In genomic region chrX:72713599-72714444, GRCh38 we compare ENCODE assay signal across 8 cellular contexts. TPM values are rescaled to one million over a fixed set of nuclear protein-coding genes. Genes with fewer than 3 reads are reported as not detected.
DNase-seq lines count a peak whose midpoint lies in the region; ATAC-seq, FAIRE-seq and TF ChIP-seq lines count a peak whose summit lies in the region.
"Not testable (repeated sequence)": the region's sequence is repeated elsewhere in the genome, so short reads cannot be mapped to it uniquely, and the experiment has no call there.

TSS of gene PHKA1 (minus strand) at chrX:72714306. CDS start at chrX:72713880, 426 bp downstream.

- CTCF ChIA-PET in A549 (lab: Yijun Ruan, JAX), result interaction anchor here (1.3 kb wide), 1 partner anchor 135 kb away, joined by 3 read pairs; no protein-coding TSS in a partner anchor

- POLR2A ChIA-PET in A549 (lab: Yijun Ruan, JAX), result interaction anchor here (0.6 to 1.2 kb wide), 3 partner anchors 17 to 436 kb away, joined by 3 to 6 read pairs (median 3); partner anchors contain the start of gene RPS4X

- not testable (repeated sequence) for H3K4me1 ChIP-seq in A549; liver (ENCODE audit: control insufficient read depth in 4 of 4, insufficient read depth in 4 of 4, low read length in 3 of 4); spleen
- peaks cover 11% of the 10 kb centered on the region for H3K4me1 ChIP-seq in KMS-11 (ENCODE audit: low read depth, poor library complexity, severe bottlenecking)

- H3K4me3 ChIP-seq in A549 (peak within 1 kb of the TSS; percentile 75), liver (ENCODE audit: low read depth in 1 of 3, low read length in 3 of 3) (peak within 1 kb of the TSS; percentile 45 to 52 (median 49)), spleen (peak within 1 kb of the TSS; percentile 9 to 68 (median 37))
- H3K4me3 ChIP-seq in KMS-11 (IDR thresholded peaks at IDR 0.05; ENCODE audit: insufficient read depth, low read depth, low read length), result not testable (repeated sequence)

- not testable (repeated sequence) for TF ChIP-seq EP300 in A549 (IDR thresholded peaks at IDR 0.05)

- TF ChIP-seq RAD21 in A549 (conservative IDR thresholded peaks at IDR 0.05 in 1 of 2, IDR thresholded peaks at IDR 0.05 in 1 of 2); liver (IDR thresholded peaks at IDR 0.05): not testable (repeated sequence)

- H3K27me3 Mint-ChIP-seq in activated T-helper 17 cell treated with anti-CD3 and anti-CD28 coated beads, Interleukin-2, amount 50 U/mL, for 72 hours, result not testable (repeated sequence)

- ATAC-seq in A549 (peak; percentile 90 to 92), GM18868 (IDR thresholded peaks at IDR 0.05; ENCODE audit: unreplicated experiment) (peak; percentile 73)
- peak; percentile 83 for ATAC-seq in activated T-helper 17 cell treated with anti-CD3 and anti-CD28 coated beads, Interleukin-2, amount 50 U/mL, for 72 hours (replicated peaks)

- not testable (repeated sequence) for H3K27me3 ChIP-seq in KMS-11 (ENCODE audit: insufficient read depth, low read depth); liver (ENCODE audit: control insufficient read depth in 4 of 4, insufficient read depth in 4 of 4, low read length in 3 of 4)
- peaks cover 0 to 16% (median 0%) of the 10 kb centered on the region in 7 donors for H3K27me3 ChIP-seq in spleen (replicated peaks in 1 of 7)

- intact Hi-C loops in spleen (cut with DNase I; ENCODE audit: low total_unique reads), result not testable (repeated sequence)

- peak within 1 kb of the TSS; percentile 71 for H3K4me3 Mint-ChIP-seq in activated T-helper 17 cell treated with anti-CD3 and anti-CD28 coated beads, Interleukin-2, amount 50 U/mL, for 72 hours

- H3K9ac ChIP-seq in KMS-11, result peak within 1 kb of the TSS; percentile 90
- peak within 1 kb of the TSS in 1 of 2 donors; percentile 27 for H3K9ac ChIP-seq in liver (ENCODE audit: low read depth in 1 of 2, low read length in 2 of 2)

- H3K27ac ChIP-seq in A549, result peak within 1 kb of the TSS; percentile 94 to 97
- peak within 1 kb of the TSS; percentile 92 for H3K27ac ChIP-seq in KMS-11
- H3K27ac ChIP-seq in epithelial cell of prostate, result peak within 1 kb of the TSS; percentile 75
- H3K27ac ChIP-seq in liver (ENCODE audit: low read depth in 1 of 2, low read length in 2 of 2), result peak within 1 kb of the TSS; percentile 47 to 65
- peak within 1 kb of the TSS in 7 of 8 donors; percentile 32 to 75 (median 66) for H3K27ac ChIP-seq in spleen

- H3K36me3 Mint-ChIP-seq in activated T-helper 17 cell treated with anti-CD3 and anti-CD28 coated beads, Interleukin-2, amount 50 U/mL, for 72 hours (ENCODE audit: low read depth), result not testable (repeated sequence)

- H3K27ac Mint-ChIP-seq in activated T-helper 17 cell treated with anti-CD3 and anti-CD28 coated beads, Interleukin-2, amount 50 U/mL, for 72 hours, result peak within 1 kb of the TSS; percentile 51

- peak; percentile 35 to 78 for DNase-seq in A549 (ENCODE audit: low read depth in 1 of 2, low spot score in 1 of 2)
- not testable (repeated sequence) for DNase-seq in epithelial cell of prostate (ENCODE audit: low read depth, low spot score)
- DNase-seq in spleen, result peak; percentile 76

- peak; percentile 78 for FAIRE-seq in A549 (lab: Jason Lieb, UNC)

- peak within 1 kb of the TSS; percentile 86 for H2AFZ ChIP-seq in KMS-11 (ENCODE audit: low read depth)

- H3K4me1 Mint-ChIP-seq in activated T-helper 17 cell treated with anti-CD3 and anti-CD28 coated beads, Interleukin-2, amount 50 U/mL, for 72 hours, result not testable (repeated sequence)

- H3K4me2 ChIP-seq in A549, result peak within 1 kb of the TSS; percentile 86
- peak within 1 kb of the TSS; percentile 86 for H3K4me2 ChIP-seq in KMS-11

- H4K20me1 ChIP-seq in KMS-11 (ENCODE audit: insufficient read depth), result not testable (repeated sequence)

- TF ChIP-seq POLR2A in A549 (IDR thresholded peaks at IDR 0.05; ENCODE audit: low read length) (peak; percentile 56), Raji (IDR thresholded peaks at IDR 0.05; ENCODE audit: insufficient read depth, low read depth, low read length) (peak; percentile 70)
- not testable (repeated sequence) for TF ChIP-seq POLR2A in spleen (IDR thresholded peaks at IDR 0.05)

- WGBS in A549 (ENCODE audit: missing lambda C conversion rate), result 2% methylated on average over 33 of the region's 80 CpGs
- WGBS in liver, result 6% methylated on average over 80 of the region's 80 CpGs
- whole genome bisulfite sequencing in spleen, 5 donors, result 4 to 58% (median 6%) methylated on average over 14 to 80 of the region's 80 CpGs

- not testable (repeated sequence) for H3K9me3 ChIP-seq in A549; liver (ENCODE audit: control insufficient read depth in 4 of 4, low read length in 3 of 4); spleen

- H3K9me3 Mint-ChIP-seq in activated T-helper 17 cell treated with anti-CD3 and anti-CD28 coated beads, Interleukin-2, amount 50 U/mL, for 72 hours, result not testable (repeated sequence)

- not testable (repeated sequence) for TF ChIP-seq CTCF in A549 (IDR thresholded peaks at IDR 0.05); KMS-11 (conservative IDR thresholded peaks at IDR 0.05; ENCODE audit: low read depth, low read length); liver (IDR thresholded peaks at IDR 0.05; ENCODE audit: low read depth, low read length, missing input control); spleen (IDR thresholded peaks at IDR 0.05 in 8 of 11, conservative IDR thresholded peaks at IDR 0.05 in 3 of 11)

- H3K79me2 ChIP-seq in KMS-11 (ENCODE audit: insufficient read depth, low read depth), result not testable (repeated sequence)

- not testable (repeated sequence) for H3K36me3 ChIP-seq in KMS-11 (ENCODE audit: insufficient read depth); liver (ENCODE audit: control insufficient read depth in 4 of 4, insufficient read depth in 3 of 4, low read depth in 1 of 4, low read length in 3 of 4); spleen

TF ChIP-seq in A549, 52 proteins besides CTCF, POLR2A, EP300 and RAD21:
- peak; percentile 77; the same call in 1 of the 2 replicates for TF ChIP-seq PHF8 (IDR thresholded peaks at IDR 0.05; ENCODE audit: borderline replicate concordance, low read depth)
- TF ChIP-seq MAX (IDR thresholded peaks at IDR 0.05), result peak; percentile 72
- peak in 1 of 2 experiments; percentile 53; a peak in 1 of 5 replicates for TF ChIP-seq JUN (IDR thresholded peaks at IDR 0.05)

TF ChIP-seq in liver, 16 proteins besides CTCF, POLR2A, EP300 and RAD21:
- TF ChIP-seq RXRA (IDR thresholded peaks at IDR 0.05), result peak; percentile 81 to 92

RNA-seq across cellular contexts. Expression of gene PHKA1, which starts in this region (rescaled TPM):
- 35.4 and 46.3 TPM in 2 replicates for polyA plus RNA-seq in A549 (2011; rRNA removed)
- polyA plus RNA-seq in A549 (2012; cell fraction: cytosol; rRNA removed), result 14.8 and 18.1 TPM in 2 replicates
- 15.2 and 20.6 TPM in 2 replicates for polyA plus RNA-seq in A549 (2012; cell fraction: nucleus; rRNA removed)
- 18.1 to 19.3 TPM (median 18.3 TPM) in 3 replicates for polyA plus RNA-seq in A549 (2017; fragmentation: RNase III; extraction: RNeasy Plus Mini Kit Qiagen cat#74134 plus additional on column Dnase treatment)
- 32.8 and 35.4 TPM in 2 replicates for polyA minus RNA-seq in A549 (2011; rRNA and poly(A)+ RNA removed)
- total RNA-seq in activated T-helper 17 cell treated with anti-CD3 and anti-CD28 coated beads, Interleukin-2, amount 50 U/mL, for 72 hours, result 1 to 10 TPM; 4.2 to 9.9 TPM
- total RNA-seq in liver, result 1 to 10 TPM; 1.7 to 5.5 TPM
- polyA plus RNA-seq in liver, result 1 to 10 TPM in 1 of 2 donors, under 1 TPM in 1; 0.57 to 1.1 TPM
- total RNA-seq in spleen, result 10 to 100 TPM in 2 of 7 donors, 1 to 10 TPM in 5; 5.2 to 12.7 (median 7.8) TPM
- 1 to 10 TPM in 1 of 3 donors, under 1 TPM in 2; 0.67 to 2.0 (median 0.88) TPM for polyA plus RNA-seq in spleen

Comparison
In these comparisons a context has a peak if more than half of its experiments do, and no peak if none do; other contexts are left out.
1. RNA of gene PHKA1 (polyA plus RNA-seq): 14.8 to 46.3 TPM in A549; 0.57 to 1.1 TPM in liver and 0.67 to 2.0 TPM in spleen; every median in the first group is over 4 times any median in the second.
2. Peak in every context shown above with its lines, with median percentiles within 50 percentile points of each other: ATAC-seq and H3K27ac ChIP-seq.